8 cellular contexts compared by ENCODE assay signal in genomic region chr11:9003573-9004309, GRCh38. TPM values are rescaled to one million over a fixed set of nuclear protein-coding genes. Genes with fewer than 3 reads are reported as not detected.
DNase-seq lines count a peak whose midpoint lies in the region; ATAC-seq and TF ChIP-seq lines count a peak whose summit lies in the region.

Gene NRIP3, minus strand, starts transcription at chr11:9004001. Its CDS starts 66 bp downstream, at chr11:9003935.

- peak within 1 kb of the TSS in 1 of 2 donors; percentile 59 for H3K27ac Mint-ChIP-seq in activated naive CD4-positive, alpha-beta T cell treated with anti-CD3 and anti-CD28 coated beads, Interleukin-2, amount 50 U/mL, for 72 hours

- POLR2A ChIA-PET in PC-3 (lab: Charles Lee; ENCODE audit: unreplicated experiment) = no interaction called here

- H3K4me3 ChIP-seq in osteoblast (ENCODE audit: insufficient read depth, low read length) (peak within 1 kb of the TSS; percentile 75), PC-3 (ENCODE audit: low read length) (no peak within 1 kb of the TSS)

- ATAC-seq in SK-N-SH treated with all-trans-retinoic acid at 6 μM for 48 hours (peak; percentile 87), PC-3 (no peak)
- peak; percentile 61 to 63 for ATAC-seq in activated naive CD4-positive, alpha-beta T cell treated with anti-CD3 and anti-CD28 coated beads, Interleukin-2, amount 50 U/mL, for 72 hours

- H3K27me3 ChIP-seq in osteoblast (ENCODE audit: insufficient read depth, low read length) (peaks cover 32% of the 10 kb centered on the region), PC-3 (ENCODE audit: low read length) (no peaks in the 10 kb centered on the region)

- H3K4me1 ChIP-seq in osteoblast (ENCODE audit: insufficient read depth, low read length) (peaks cover 30% of the 10 kb centered on the region), PC-3 (ENCODE audit: insufficient read depth, low read length) (peaks cover 9% of the 10 kb centered on the region; the same call in 1 of the 2 replicates)

- intact Hi-C loops in head of caudate nucleus (cut with DNase I) = no loop called here
- intact Hi-C loops in PC-3 (cut with micrococcal nuclease) = no loop called here

- peaks cover 8 to 10% of the 10 kb centered on the region in 2 donors for H3K36me3 Mint-ChIP-seq in activated naive CD4-positive, alpha-beta T cell treated with anti-CD3 and anti-CD28 coated beads, Interleukin-2, amount 50 U/mL, for 72 hours

- H3K27ac ChIP-seq in osteoblast (ENCODE audit: low read depth, low read length) = peak within 1 kb of the TSS; percentile 39
- H3K27ac ChIP-seq in PC-3 (ENCODE audit: low read length) = no peak within 1 kb of the TSS

- no TSS peak for BruUV-seq in PC-3 (replicated peaks; lab: Mats Ljungman, UMichigan)

- H3K79me2 ChIP-seq in osteoblast (ENCODE audit: insufficient read depth, low read length) (peaks cover 25% of the 10 kb centered on the region), PC-3 (ENCODE audit: low read length) (no peaks in the 10 kb centered on the region)

- H3K36me3 ChIP-seq in osteoblast (ENCODE audit: insufficient read depth, low read length) (no peaks in the 10 kb centered on the region), PC-3 (ENCODE audit: low read depth, low read length) (no peaks in the 10 kb centered on the region)

- H3K9me2 ChIP-seq in PC-3 (replicated peaks; ENCODE audit: low read length) = no peaks in the 10 kb centered on the region

- H2AFZ ChIP-seq in osteoblast (ENCODE audit: low read length) = peak within 1 kb of the TSS; percentile 94
- no peak within 1 kb of the TSS for H2AFZ ChIP-seq in PC-3 (ENCODE audit: low read length)

- TF ChIP-seq CTCF in osteoblast (IDR thresholded peaks at IDR 0.05; ENCODE audit: extremely low read depth, low read depth, low read length) (no peak), PC-3 (conservative IDR thresholded peaks at IDR 0.05; ENCODE audit: low read depth, low read length) (no peak)

- DNase-seq in EL = peak; percentile 79
- peak; percentile 30 for DNase-seq in HS-5 (ENCODE audit: low read depth)
- DNase-seq in activated naive CD4-positive, alpha-beta T cell treated with anti-CD3 and anti-CD28 coated beads, Interleukin-2, amount 50 U/mL, for 72 hours (ENCODE audit: low spot score in 2 of 2) = peak; percentile 75 to 79
- peak in 41 of 42 donors; percentile 53 to 89 (median 78) for DNase-seq in head of caudate nucleus
- DNase-seq in osteoblast (ENCODE audit: insufficient read length, low spot score, missing footprints) = peak; percentile 94
- DNase-seq in superior temporal gyrus (ENCODE audit: extremely low spot score) = peak; percentile 43
- DNase-seq in PC-3 = no peak

- CTCF ChIA-PET in PC-3 (lab: Charles Lee) = no interaction called here

- no peaks in the 10 kb centered on the region for H3K9me3 ChIP-seq in osteoblast (ENCODE audit: low read depth, low read length)
- no peaks in the 10 kb centered on the region for H3K9me3 ChIP-seq in PC-3 (ENCODE audit: low read length)

- H3F3A ChIP-seq in PC-3 (ENCODE audit: low read length, unreplicated experiment) = no peaks in the 10 kb centered on the region

- no peaks in the 10 kb centered on the region for H3K9me3 Mint-ChIP-seq in activated naive CD4-positive, alpha-beta T cell treated with anti-CD3 and anti-CD28 coated beads, Interleukin-2, amount 50 U/mL, for 72 hours

- no peak within 1 kb of the TSS for H3K9ac ChIP-seq in PC-3 (ENCODE audit: low read length)

- no peaks in the 10 kb centered on the region for H4K20me1 ChIP-seq in osteoblast (ENCODE audit: insufficient read depth, low read length)
- H4K20me1 ChIP-seq in PC-3 (ENCODE audit: low read length) = no peaks in the 10 kb centered on the region

- peak within 1 kb of the TSS; percentile 94 for H3K4me2 ChIP-seq in osteoblast (ENCODE audit: insufficient read depth, low read length)
- no peak within 1 kb of the TSS for H3K4me2 ChIP-seq in PC-3 (ENCODE audit: low read length)

TF ChIP-seq in SK-N-SH treated with all-trans-retinoic acid at 6 μM for 48 hours, 23 proteins besides CTCF, POLR2A, EP300 and RAD21:
- TF ChIP-seq, protein P1, sequence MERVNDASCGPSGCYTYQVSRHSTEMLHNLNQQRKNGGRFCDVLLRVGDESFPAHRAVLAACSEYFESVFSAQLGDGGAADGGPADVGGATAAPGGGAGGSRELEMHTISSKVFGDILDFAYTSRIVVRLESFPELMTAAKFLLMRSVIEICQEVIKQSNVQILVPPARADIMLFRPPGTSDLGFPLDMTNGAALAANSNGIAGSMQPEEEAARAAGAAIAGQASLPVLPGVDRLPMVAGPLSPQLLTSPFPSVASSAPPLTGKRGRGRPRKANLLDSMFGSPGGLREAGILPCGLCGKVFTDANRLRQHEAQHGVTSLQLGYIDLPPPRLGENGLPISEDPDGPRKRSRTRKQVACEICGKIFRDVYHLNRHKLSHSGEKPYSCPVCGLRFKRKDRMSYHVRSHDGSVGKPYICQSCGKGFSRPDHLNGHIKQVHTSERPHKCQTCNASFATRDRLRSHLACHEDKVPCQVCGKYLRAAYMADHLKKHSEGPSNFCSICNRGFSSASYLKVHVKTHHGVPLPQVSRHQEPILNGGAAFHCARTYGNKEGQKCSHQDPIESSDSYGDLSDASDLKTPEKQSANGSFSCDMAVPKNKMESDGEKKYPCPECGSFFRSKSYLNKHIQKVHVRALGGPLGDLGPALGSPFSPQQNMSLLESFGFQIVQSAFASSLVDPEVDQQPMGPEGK (CRISPR knock-in tag; IDR thresholded peaks at IDR 0.05; ENCODE audit: borderline replicate concordance) = no peak
- TF ChIP-seq ZFP3 (CRISPR knock-in tag; IDR thresholded peaks at IDR 0.05) = peak; percentile 77; the same call in 1 of the 2 replicates
- no peak for TF ChIP-seq PPARA (CRISPR knock-in tag; IDR thresholded peaks at IDR 0.05; ENCODE audit: borderline replicate concordance)
- TF ChIP-seq ZC3H10 (CRISPR knock-in tag; IDR thresholded peaks at IDR 0.05) = no peak
TF ChIP-seq in SK-N-SH treated with all-trans-retinoic acid at 6 μM for 48 hours: peak in this region for 1.

RNA-seq across cellular contexts. Expression of gene NRIP3, which starts in this region (rescaled TPM):
- 1 to 10 TPM; 2.3 to 3.0 TPM for total RNA-seq in activated naive CD4-positive, alpha-beta T cell treated with anti-CD3 and anti-CD28 coated beads, Interleukin-2, amount 50 U/mL, for 72 hours
- total RNA-seq in osteoblast (6.2 and 6.8 TPM in 2 replicates), PC-3 (2014; rRNA removed) (not detected in 2 replicates)
